1 cellular context compared by ENCODE assay signal in genomic region chr6:47187883-47188587, GRCh38.
TF ChIP-seq lines count a peak whose summit lies in the region.

No MANE protein-coding gene starts in this region.

TF ChIP-seq in HepG2, 621 proteins besides CTCF, POLR2A, EP300 and RAD21 (continued from another document and continues in another):
- TF ChIP-seq, protein P1, sequence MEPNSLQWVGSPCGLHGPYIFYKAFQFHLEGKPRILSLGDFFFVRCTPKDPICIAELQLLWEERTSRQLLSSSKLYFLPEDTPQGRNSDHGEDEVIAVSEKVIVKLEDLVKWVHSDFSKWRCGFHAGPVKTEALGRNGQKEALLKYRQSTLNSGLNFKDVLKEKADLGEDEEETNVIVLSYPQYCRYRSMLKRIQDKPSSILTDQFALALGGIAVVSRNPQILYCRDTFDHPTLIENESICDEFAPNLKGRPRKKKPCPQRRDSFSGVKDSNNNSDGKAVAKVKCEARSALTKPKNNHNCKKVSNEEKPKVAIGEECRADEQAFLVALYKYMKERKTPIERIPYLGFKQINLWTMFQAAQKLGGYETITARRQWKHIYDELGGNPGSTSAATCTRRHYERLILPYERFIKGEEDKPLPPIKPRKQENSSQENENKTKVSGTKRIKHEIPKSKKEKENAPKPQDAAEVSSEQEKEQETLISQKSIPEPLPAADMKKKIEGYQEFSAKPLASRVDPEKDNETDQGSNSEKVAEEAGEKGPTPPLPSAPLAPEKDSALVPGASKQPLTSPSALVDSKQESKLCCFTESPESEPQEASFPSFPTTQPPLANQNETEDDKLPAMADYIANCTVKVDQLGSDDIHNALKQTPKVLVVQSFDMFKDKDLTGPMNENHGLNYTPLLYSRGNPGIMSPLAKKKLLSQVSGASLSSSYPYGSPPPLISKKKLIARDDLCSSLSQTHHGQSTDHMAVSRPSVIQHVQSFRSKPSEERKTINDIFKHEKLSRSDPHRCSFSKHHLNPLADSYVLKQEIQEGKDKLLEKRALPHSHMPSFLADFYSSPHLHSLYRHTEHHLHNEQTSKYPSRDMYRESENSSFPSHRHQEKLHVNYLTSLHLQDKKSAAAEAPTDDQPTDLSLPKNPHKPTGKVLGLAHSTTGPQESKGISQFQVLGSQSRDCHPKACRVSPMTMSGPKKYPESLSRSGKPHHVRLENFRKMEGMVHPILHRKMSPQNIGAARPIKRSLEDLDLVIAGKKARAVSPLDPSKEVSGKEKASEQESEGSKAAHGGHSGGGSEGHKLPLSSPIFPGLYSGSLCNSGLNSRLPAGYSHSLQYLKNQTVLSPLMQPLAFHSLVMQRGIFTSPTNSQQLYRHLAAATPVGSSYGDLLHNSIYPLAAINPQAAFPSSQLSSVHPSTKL (CRISPR knock-in tag; IDR thresholded peaks at IDR 0.05): peak; percentile 52; the same call in 1 of the 2 replicates
- TF ChIP-seq DMAP1 (CRISPR knock-in tag; IDR thresholded peaks at IDR 0.05): peak; percentile 39
- no peak for TF ChIP-seq MLLT10 (CRISPR knock-in tag; IDR thresholded peaks at IDR 0.05)
- TF ChIP-seq SOX6 (IDR thresholded peaks at IDR 0.05): no peak
- peak; percentile 27 for TF ChIP-seq SOX6 (CRISPR knock-in tag; IDR thresholded peaks at IDR 0.05)
- TF ChIP-seq ZBTB25 (CRISPR knock-in tag; IDR thresholded peaks at IDR 0.05): 0 out of 2 replicates have a peak, but pooled peaks have one; percentile 24
- TF ChIP-seq, protein P2, sequence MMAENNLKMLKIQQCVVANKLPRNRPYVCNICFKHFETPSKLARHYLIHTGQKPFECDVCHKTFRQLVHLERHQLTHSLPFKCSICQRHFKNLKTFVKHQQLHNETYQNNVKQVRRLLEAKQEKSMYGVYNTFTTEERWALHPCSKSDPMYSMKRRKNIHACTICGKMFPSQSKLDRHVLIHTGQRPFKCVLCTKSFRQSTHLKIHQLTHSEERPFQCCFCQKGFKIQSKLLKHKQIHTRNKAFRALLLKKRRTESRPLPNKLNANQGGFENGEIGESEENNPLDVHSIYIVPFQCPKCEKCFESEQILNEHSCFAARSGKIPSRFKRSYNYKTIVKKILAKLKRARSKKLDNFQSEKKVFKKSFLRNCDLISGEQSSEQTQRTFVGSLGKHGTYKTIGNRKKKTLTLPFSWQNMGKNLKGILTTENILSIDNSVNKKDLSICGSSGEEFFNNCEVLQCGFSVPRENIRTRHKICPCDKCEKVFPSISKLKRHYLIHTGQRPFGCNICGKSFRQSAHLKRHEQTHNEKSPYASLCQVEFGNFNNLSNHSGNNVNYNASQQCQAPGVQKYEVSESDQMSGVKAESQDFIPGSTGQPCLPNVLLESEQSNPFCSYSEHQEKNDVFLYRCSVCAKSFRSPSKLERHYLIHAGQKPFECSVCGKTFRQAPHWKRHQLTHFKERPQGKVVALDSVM (CRISPR knock-in tag; IDR thresholded peaks at IDR 0.05): no peak
- TF ChIP-seq ZNF790 (CRISPR knock-in tag; IDR thresholded peaks at IDR 0.05; ENCODE audit: borderline replicate concordance): no peak
- no peak; the same call in 1 of the 2 replicates for TF ChIP-seq RELA (CRISPR knock-in tag; IDR thresholded peaks at IDR 0.05)
- TF ChIP-seq, protein P3, sequence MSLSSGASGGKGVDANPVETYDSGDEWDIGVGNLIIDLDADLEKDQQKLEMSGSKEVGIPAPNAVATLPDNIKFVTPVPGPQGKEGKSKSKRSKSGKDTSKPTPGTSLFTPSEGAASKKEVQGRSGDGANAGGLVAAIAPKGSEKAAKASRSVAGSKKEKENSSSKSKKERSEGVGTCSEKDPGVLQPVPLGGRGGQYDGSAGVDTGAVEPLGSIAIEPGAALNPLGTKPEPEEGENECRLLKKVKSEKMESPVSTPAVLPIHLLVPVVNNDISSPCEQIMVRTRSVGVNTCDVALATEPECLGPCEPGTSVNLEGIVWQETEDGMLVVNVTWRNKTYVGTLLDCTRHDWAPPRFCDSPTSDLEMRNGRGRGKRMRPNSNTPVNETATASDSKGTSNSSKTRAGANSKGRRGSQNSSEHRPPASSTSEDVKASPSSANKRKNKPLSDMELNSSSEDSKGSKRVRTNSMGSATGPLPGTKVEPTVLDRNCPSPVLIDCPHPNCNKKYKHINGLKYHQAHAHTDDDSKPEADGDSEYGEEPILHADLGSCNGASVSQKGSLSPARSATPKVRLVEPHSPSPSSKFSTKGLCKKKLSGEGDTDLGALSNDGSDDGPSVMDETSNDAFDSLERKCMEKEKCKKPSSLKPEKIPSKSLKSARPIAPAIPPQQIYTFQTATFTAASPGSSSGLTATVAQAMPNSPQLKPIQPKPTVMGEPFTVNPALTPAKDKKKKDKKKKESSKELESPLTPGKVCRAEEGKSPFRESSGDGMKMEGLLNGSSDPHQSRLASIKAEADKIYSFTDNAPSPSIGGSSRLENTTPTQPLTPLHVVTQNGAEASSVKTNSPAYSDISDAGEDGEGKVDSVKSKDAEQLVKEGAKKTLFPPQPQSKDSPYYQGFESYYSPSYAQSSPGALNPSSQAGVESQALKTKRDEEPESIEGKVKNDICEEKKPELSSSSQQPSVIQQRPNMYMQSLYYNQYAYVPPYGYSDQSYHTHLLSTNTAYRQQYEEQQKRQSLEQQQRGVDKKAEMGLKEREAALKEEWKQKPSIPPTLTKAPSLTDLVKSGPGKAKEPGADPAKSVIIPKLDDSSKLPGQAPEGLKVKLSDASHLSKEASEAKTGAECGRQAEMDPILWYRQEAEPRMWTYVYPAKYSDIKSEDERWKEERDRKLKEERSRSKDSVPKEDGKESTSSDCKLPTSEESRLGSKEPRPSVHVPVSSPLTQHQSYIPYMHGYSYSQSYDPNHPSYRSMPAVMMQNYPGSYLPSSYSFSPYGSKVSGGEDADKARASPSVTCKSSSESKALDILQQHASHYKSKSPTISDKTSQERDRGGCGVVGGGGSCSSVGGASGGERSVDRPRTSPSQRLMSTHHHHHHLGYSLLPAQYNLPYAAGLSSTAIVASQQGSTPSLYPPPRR (CRISPR knock-in tag; IDR thresholded peaks at IDR 0.05; ENCODE audit: borderline replicate concordance): no peak
- 0 out of 2 replicates have a peak, but pooled peaks have one; percentile 17 for TF ChIP-seq ZNF614 (CRISPR knock-in tag; IDR thresholded peaks at IDR 0.05; ENCODE audit: borderline replicate concordance)
- no peak for TF ChIP-seq ZNF337 (CRISPR knock-in tag; IDR thresholded peaks at IDR 0.05; ENCODE audit: borderline replicate concordance, low read depth)
- TF ChIP-seq THAP11 (CRISPR knock-in tag; IDR thresholded peaks at IDR 0.05): 0 out of 2 replicates have a peak, but pooled peaks have one; percentile 6
- TF ChIP-seq, protein P4, sequence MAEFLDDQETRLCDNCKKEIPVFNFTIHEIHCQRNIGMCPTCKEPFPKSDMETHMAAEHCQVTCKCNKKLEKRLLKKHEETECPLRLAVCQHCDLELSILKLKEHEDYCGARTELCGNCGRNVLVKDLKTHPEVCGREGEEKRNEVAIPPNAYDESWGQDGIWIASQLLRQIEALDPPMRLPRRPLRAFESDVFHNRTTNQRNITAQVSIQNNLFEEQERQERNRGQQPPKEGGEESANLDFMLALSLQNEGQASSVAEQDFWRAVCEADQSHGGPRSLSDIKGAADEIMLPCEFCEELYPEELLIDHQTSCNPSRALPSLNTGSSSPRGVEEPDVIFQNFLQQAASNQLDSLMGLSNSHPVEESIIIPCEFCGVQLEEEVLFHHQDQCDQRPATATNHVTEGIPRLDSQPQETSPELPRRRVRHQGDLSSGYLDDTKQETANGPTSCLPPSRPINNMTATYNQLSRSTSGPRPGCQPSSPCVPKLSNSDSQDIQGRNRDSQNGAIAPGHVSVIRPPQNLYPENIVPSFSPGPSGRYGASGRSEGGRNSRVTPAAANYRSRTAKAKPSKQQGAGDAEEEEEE (CRISPR knock-in tag; IDR thresholded peaks at IDR 0.05; ENCODE audit: borderline replicate concordance): no peak
- TF ChIP-seq, protein P5, sequence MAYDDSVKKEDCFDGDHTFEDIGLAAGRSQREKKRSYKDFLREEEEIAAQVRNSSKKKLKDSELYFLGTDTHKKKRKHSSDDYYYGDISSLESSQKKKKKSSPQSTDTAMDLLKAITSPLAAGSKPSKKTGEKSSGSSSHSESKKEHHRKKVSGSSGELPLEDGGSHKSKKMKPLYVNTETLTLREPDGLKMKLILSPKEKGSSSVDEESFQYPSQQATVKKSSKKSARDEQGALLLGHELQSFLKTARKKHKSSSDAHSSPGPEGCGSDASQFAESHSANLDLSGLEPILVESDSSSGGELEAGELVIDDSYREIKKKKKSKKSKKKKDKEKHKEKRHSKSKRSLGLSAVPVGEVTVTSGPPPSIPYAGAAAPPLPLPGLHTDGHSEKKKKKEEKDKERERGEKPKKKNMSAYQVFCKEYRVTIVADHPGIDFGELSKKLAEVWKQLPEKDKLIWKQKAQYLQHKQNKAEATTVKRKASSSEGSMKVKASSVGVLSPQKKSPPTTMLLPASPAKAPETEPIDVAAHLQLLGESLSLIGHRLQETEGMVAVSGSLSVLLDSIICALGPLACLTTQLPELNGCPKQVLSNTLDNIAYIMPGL (CRISPR knock-in tag; IDR thresholded peaks at IDR 0.05; ENCODE audit: borderline replicate concordance in 1 of 2, low read depth in 1 of 2): 0 out of 4 replicates have a peak, but pooled peaks of 1 of the 2 experiments have one; percentile 16
- TF ChIP-seq NR2F6 (IDR thresholded peaks at IDR 0.05): no peak
- TF ChIP-seq NR2F6 (CRISPR knock-in tag; IDR thresholded peaks at IDR 0.05): no peak
- 0 out of 2 replicates have a peak, but pooled peaks have one; percentile 23 for TF ChIP-seq EHMT2 (IDR thresholded peaks at IDR 0.05; ENCODE audit: borderline replicate concordance, low read depth, low read length)
- no peak for TF ChIP-seq ZNF136 (CRISPR knock-in tag; IDR thresholded peaks at IDR 0.05; ENCODE audit: low read depth)
- TF ChIP-seq SOX13 (IDR thresholded peaks at IDR 0.05): peak; percentile 42; the same call in 1 of the 2 replicates
- TF ChIP-seq SOX13 (CRISPR knock-in tag; conservative IDR thresholded peaks at IDR 0.05 in 1 of 2, IDR thresholded peaks at IDR 0.05 in 1 of 2): peak in 1 of 2 experiments; percentile 81; a peak in 2 of 4 replicates
- TF ChIP-seq, protein P6, sequence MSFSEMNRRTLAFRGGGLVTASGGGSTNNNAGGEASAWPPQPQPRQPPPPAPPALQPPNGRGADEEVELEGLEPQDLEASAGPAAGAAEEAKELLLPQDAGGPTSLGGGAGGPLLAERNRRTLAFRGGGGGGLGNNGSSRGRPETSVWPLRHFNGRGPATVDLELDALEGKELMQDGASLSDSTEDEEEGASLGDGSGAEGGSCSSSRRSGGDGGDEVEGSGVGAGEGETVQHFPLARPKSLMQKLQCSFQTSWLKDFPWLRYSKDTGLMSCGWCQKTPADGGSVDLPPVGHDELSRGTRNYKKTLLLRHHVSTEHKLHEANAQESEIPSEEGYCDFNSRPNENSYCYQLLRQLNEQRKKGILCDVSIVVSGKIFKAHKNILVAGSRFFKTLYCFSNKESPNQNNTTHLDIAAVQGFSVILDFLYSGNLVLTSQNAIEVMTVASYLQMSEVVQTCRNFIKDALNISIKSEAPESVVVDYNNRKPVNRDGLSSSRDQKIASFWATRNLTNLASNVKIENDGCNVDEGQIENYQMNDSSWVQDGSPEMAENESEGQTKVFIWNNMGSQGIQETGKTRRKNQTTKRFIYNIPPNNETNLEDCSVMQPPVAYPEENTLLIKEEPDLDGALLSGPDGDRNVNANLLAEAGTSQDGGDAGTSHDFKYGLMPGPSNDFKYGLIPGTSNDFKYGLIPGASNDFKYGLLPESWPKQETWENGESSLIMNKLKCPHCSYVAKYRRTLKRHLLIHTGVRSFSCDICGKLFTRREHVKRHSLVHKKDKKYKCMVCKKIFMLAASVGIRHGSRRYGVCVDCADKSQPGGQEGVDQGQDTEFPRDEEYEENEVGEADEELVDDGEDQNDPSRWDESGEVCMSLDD (CRISPR knock-in tag; IDR thresholded peaks at IDR 0.05; ENCODE audit: borderline replicate concordance): no peak
- no peak for TF ChIP-seq ZNF430 (CRISPR knock-in tag; IDR thresholded peaks at IDR 0.05)
- no peak for TF ChIP-seq GATAD1 (CRISPR knock-in tag; IDR thresholded peaks at IDR 0.05)
- no peak for TF ChIP-seq ZHX2 (IDR thresholded peaks at IDR 0.05; ENCODE audit: low read depth)
- TF ChIP-seq ZHX2 (CRISPR knock-in tag; IDR thresholded peaks at IDR 0.05; ENCODE audit: borderline replicate concordance): no peak
